Comparison of ENCODE assay signal across 1 cellular context in the genomic region with DNA sequence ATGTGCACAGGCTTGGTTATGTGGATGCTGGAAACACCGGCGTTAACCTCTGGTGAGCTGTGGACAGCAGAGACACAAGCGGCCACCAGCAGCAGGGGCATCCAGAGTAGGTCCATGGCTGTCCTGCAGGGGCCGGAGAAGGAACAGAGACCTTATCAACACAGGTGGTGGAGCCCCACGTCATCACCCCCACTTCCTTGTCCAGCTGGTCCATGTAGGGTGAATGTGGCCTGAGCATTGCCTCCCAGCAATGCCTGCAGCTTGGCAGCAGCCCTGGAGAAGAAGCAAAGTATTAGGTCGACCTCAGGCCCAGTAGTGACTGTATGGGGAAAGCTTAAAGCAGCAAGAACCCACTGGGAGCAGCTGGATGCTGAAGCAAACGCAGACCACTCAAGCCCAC.
TF ChIP-seq lines count a peak whose summit lies in the region.

No MANE protein-coding gene starts in this region.

TF ChIP-seq in HepG2, 621 proteins besides CTCF, POLR2A, EP300 and RAD21 (continued from another document and continues in another):
- TF ChIP-seq ZNF142 (CRISPR knock-in tag; IDR thresholded peaks at IDR 0.05) (no peak), ZMYM3 (CRISPR knock-in tag; IDR thresholded peaks at IDR 0.05) (peak; percentile 28; the same call in 1 of the 2 replicates), PBX3 (CRISPR knock-in tag; IDR thresholded peaks at IDR 0.05; ENCODE audit: borderline replicate concordance) (no peak), BATF2 (CRISPR knock-in tag; IDR thresholded peaks at IDR 0.05) (no peak), CREB1 (IDR thresholded peaks at IDR 0.05) (peak; percentile 29; the same call in 1 of the 2 replicates), CREB1 (CRISPR knock-in tag; IDR thresholded peaks at IDR 0.05) (no peak), SMAD3 (CRISPR knock-in tag; IDR thresholded peaks at IDR 0.05) (no peak), PLRG1 (conservative IDR thresholded peaks at IDR 0.05) (no peak), ZNF281 (CRISPR knock-in tag; IDR thresholded peaks at IDR 0.05; ENCODE audit: borderline replicate concordance) (no peak), ZNF124 (CRISPR knock-in tag; IDR thresholded peaks at IDR 0.05) (no peak), SMYD3 (CRISPR knock-in tag; IDR thresholded peaks at IDR 0.05) (no peak), HOXA5 (CRISPR knock-in tag; IDR thresholded peaks at IDR 0.05) (no peak), DNMT1 (CRISPR knock-in tag; IDR thresholded peaks at IDR 0.05) (no peak), ZNF513 (CRISPR knock-in tag; conservative IDR thresholded peaks at IDR 0.05) (no peak), HNRNPLL (IDR thresholded peaks at IDR 0.05; ENCODE audit: low read depth, low read length, poor library complexity, severe bottlenecking) (no peak), ZNF430 (CRISPR knock-in tag; IDR thresholded peaks at IDR 0.05) (no peak), U2AF2 (IDR thresholded peaks at IDR 0.05; ENCODE audit: low read depth, low read length) (no peak), ATF1 (CRISPR knock-in tag; IDR thresholded peaks at IDR 0.05) (no peak), ZNF790 (CRISPR knock-in tag; IDR thresholded peaks at IDR 0.05; ENCODE audit: borderline replicate concordance) (no peak), NFAT5 (CRISPR knock-in tag; IDR thresholded peaks at IDR 0.05) (no peak), ZNF282 (IDR thresholded peaks at IDR 0.05; ENCODE audit: partially characterized antibody) (no peak), CEBPB (IDR thresholded peaks at IDR 0.05; ENCODE audit: borderline replicate concordance, low read depth, low read length) (no peak), NFYB (CRISPR knock-in tag; IDR thresholded peaks at IDR 0.05) (no peak)
- TF ChIP-seq, protein P1, sequence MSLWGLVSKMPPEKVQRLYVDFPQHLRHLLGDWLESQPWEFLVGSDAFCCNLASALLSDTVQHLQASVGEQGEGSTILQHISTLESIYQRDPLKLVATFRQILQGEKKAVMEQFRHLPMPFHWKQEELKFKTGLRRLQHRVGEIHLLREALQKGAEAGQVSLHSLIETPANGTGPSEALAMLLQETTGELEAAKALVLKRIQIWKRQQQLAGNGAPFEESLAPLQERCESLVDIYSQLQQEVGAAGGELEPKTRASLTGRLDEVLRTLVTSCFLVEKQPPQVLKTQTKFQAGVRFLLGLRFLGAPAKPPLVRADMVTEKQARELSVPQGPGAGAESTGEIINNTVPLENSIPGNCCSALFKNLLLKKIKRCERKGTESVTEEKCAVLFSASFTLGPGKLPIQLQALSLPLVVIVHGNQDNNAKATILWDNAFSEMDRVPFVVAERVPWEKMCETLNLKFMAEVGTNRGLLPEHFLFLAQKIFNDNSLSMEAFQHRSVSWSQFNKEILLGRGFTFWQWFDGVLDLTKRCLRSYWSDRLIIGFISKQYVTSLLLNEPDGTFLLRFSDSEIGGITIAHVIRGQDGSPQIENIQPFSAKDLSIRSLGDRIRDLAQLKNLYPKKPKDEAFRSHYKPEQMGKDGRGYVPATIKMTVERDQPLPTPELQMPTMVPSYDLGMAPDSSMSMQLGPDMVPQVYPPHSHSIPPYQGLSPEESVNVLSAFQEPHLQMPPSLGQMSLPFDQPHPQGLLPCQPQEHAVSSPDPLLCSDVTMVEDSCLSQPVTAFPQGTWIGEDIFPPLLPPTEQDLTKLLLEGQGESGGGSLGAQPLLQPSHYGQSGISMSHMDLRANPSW (CRISPR knock-in tag; IDR thresholded peaks at IDR 0.05; ENCODE audit: borderline replicate concordance): no peak
- TF ChIP-seq, protein P2, sequence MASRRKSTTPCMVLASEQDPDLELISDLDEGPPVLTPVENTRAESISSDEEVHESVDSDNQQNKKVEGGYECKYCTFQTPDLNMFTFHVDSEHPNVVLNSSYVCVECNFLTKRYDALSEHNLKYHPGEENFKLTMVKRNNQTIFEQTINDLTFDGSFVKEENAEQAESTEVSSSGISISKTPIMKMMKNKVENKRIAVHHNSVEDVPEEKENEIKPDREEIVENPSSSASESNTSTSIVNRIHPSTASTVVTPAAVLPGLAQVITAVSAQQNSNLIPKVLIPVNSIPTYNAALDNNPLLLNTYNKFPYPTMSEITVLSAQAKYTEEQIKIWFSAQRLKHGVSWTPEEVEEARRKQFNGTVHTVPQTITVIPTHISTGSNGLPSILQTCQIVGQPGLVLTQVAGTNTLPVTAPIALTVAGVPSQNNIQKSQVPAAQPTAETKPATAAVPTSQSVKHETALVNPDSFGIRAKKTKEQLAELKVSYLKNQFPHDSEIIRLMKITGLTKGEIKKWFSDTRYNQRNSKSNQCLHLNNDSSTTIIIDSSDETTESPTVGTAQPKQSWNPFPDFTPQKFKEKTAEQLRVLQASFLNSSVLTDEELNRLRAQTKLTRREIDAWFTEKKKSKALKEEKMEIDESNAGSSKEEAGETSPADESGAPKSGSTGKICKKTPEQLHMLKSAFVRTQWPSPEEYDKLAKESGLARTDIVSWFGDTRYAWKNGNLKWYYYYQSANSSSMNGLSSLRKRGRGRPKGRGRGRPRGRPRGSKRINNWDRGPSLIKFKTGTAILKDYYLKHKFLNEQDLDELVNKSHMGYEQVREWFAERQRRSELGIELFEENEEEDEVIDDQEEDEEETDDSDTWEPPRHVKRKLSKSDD (CRISPR knock-in tag; IDR thresholded peaks at IDR 0.05; ENCODE audit: low read depth): no peak
- TF ChIP-seq, protein P3, sequence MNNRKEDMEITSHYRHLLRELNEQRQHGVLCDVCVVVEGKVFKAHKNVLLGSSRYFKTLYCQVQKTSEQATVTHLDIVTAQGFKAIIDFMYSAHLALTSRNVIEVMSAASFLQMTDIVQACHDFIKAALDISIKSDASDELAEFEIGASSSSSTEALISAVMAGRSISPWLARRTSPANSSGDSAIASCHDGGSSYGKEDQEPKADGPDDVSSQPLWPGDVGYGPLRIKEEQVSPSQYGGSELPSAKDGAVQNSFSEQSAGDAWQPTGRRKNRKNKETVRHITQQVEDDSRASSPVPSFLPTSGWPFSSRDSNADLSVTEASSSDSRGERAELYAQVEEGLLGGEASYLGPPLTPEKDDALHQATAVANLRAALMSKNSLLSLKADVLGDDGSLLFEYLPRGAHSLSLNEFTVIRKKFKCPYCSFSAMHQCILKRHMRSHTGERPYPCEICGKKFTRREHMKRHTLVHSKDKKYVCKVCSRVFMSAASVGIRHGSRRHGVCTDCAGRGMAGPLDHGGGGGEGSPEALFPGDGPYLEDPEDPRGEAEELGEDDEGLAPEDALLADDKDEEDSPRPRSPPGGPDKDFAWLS (CRISPR knock-in tag; IDR thresholded peaks at IDR 0.05; ENCODE audit: borderline replicate concordance): no peak
